ENCODE assay signal across 28 cellular contexts in the genomic region with DNA sequence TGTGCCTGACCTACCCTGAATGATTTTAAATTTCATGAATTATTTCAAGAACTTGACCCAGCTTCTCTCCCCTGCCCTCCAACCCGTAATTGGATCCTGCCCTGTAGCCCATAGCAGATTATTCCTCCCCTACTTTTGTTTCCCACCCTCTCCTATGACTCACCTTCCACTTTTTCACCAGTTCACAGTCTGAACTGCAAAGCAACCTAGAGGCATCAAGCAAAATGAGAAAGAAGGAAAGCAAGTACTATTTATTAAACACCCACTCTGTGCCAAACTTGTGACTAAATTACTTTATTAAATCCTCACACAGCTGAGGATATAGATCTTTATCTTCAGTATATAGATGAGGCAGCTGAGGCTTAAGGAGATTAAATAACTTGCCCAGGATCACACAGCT. TPM values are rescaled to one million over a fixed set of nuclear protein-coding genes. Genes with fewer than 3 reads are reported as not detected.
DNase-seq lines count a peak whose midpoint lies in the region; ATAC-seq, FAIRE-seq and TF ChIP-seq lines count a peak whose summit lies in the region.
"Had no signal": no experiment of that assay in that cellular context is flagged by ENCODE, and none has a peak within 500 bp of the region (broad histone marks: within the 10 kb centered on the region; RNA-seq: fewer than 3 reads in every experiment).

No MANE protein-coding gene starts in this region.

- H4K20me1 ChIP-seq in neural progenitor cell (ENCODE audit: low read depth) = peaks cover 4% of the 10 kb centered on the region
- H4K20me1 ChIP-seq: BLaER1 had no signal

- H3K27ac Mint-ChIP-seq in activated T-helper 17 cell treated with anti-CD3 and anti-CD28 coated beads, Interleukin-2, amount 50 U/mL, for 72 hours = peak overlapping the region; percentile 17
- H3K27ac Mint-ChIP-seq in neural progenitor cell = no peak overlapping the region
- H3K27ac Mint-ChIP-seq in CD4-positive, alpha-beta T cell = no peak overlapping the region
- H3K27ac Mint-ChIP-seq: activated CD4-positive, alpha-beta T cell treated with anti-CD3 and anti-CD28 coated beads, Interleukin-2, amount 10 ng/mL, durations not matched to agents 24 days and 14 days; activated naive CD8-positive, alpha-beta T cell; stimulated activated naive CD8-positive, alpha-beta T cell treated with anti-CD3 and anti-CD28 coated beads, Interleukin-15, Interleukin-2, amounts not matched to agents 100 ng/mL and 50 ng/mL, for 24 hours had no signal

- H3K4me2 ChIP-seq in neural progenitor cell = no peak overlapping the region
- H3K4me2 ChIP-seq: BLaER1, KMS-11 had no signal

- peak; percentile 46 for DNase-seq in Daoy (ENCODE audit: low read depth)
- DNase-seq in HTR-8/SVneo (ENCODE audit: insufficient read length, low spot score) = peak; percentile 48
- DNase-seq in iris pigment epithelial cell (ENCODE audit: low read depth) = peak; percentile 64
- no peak for DNase-seq in activated CD8-positive, alpha-beta memory T cell treated with anti-CD3 and anti-CD28 coated beads, Interleukin-2, amount 50 U/mL, for 4 hours
- DNase-seq in neural progenitor cell (ENCODE audit: low spot score) = no peak
- no peak for DNase-seq in CD4-positive, alpha-beta T cell
- DNase-seq: activated CD4-positive, alpha-beta T cell treated with anti-CD3 and anti-CD28 coated beads, Interleukin-2, amount 10 ng/mL, durations not matched to agents 24 days and 14 days; Caco-2; effector memory CD4-positive, alpha-beta T cell; esophagus squamous epithelium; gastrocnemius medialis; hippocampal formation; left ventricle myocardium inferior; MV-4-11; NCI-H146; NCI-H524; right lobe of liver; thyroid gland had no signal

- CTCF ChIA-PET in CD4-positive, alpha-beta T cell (lab: Charles Lee) = no interaction called here

- no peak for TF ChIP-seq CTCF in neural progenitor cell (IDR thresholded peaks at IDR 0.05)
- TF ChIP-seq CTCF in CD4-positive, alpha-beta T cell (IDR thresholded peaks at IDR 0.05) = no peak

- POLR2A ChIA-PET in CD4-positive, alpha-beta T cell (lab: Charles Lee) = no interaction called here

- no peak overlapping the region for H2AFZ ChIP-seq in neural progenitor cell (replicated peaks)
- H2AFZ ChIP-seq: parathyroid adenoma had no signal

- peaks cover 8% of the 10 kb centered on the region for H3F3A ChIP-seq in neural progenitor cell (ENCODE audit: low read depth)

- H3K79me2 ChIP-seq in neural progenitor cell (ENCODE audit: low read depth) = no peaks in the 10 kb centered on the region
- H3K79me2 ChIP-seq: parathyroid adenoma had no signal

- no peak overlapping the region for H3K9ac ChIP-seq in neural progenitor cell
- H3K9ac ChIP-seq: BLaER1, KMS-11, parathyroid adenoma had no signal

- H3K36me3 ChIP-seq in neural progenitor cell = peaks cover 3% of the 10 kb centered on the region
- H3K36me3 ChIP-seq: gastrocnemius medialis had no signal

- H3K4me1 ChIP-seq in neural progenitor cell = peaks cover 26% of the 10 kb centered on the region
- H3K4me1 ChIP-seq: BLaER1, parathyroid adenoma, right lobe of liver, thyroid gland had no signal

- H3K27me3 ChIP-seq in neural progenitor cell = no peaks in the 10 kb centered on the region
- H3K27me3 ChIP-seq in CD4-positive, alpha-beta T cell (ENCODE audit: control insufficient read depth, insufficient read depth, low read length) = no peaks in the 10 kb centered on the region
- H3K27me3 ChIP-seq: ascending aorta, BLaER1, esophagus squamous epithelium, gastrocnemius medialis, right lobe of liver, thyroid gland had no signal

- no peaks in the 10 kb centered on the region for H3K9me3 Mint-ChIP-seq in activated T-helper 17 cell treated with anti-CD3 and anti-CD28 coated beads, Interleukin-2, amount 50 U/mL, for 72 hours
- no peaks in the 10 kb centered on the region for H3K9me3 Mint-ChIP-seq in neural progenitor cell
- H3K9me3 Mint-ChIP-seq in CD4-positive, alpha-beta T cell = no peaks in the 10 kb centered on the region
- H3K9me3 Mint-ChIP-seq: activated CD4-positive, alpha-beta T cell treated with anti-CD3 and anti-CD28 coated beads, Interleukin-2, amount 10 ng/mL, durations not matched to agents 24 days and 14 days; natural killer cell treated with Interleukin-12 subunit alpha and Interleukin-12 subunit beta and Interleukin-15 and Interleukin-18, amount 100 ng/mL, for 72 hours; stimulated activated naive CD8-positive, alpha-beta T cell treated with anti-CD3 and anti-CD28 coated beads, Interleukin-15, Interleukin-2, amounts not matched to agents 100 ng/mL and 50 ng/mL, for 24 hours had no signal

- no peak overlapping the region for H3K27ac ChIP-seq in neural progenitor cell
- H3K27ac ChIP-seq in CD4-positive, alpha-beta T cell (ENCODE audit: low read depth, low read length) = no peak overlapping the region
- H3K27ac ChIP-seq: ascending aorta, BLaER1, esophagus squamous epithelium, gastrocnemius medialis, KMS-11, left ventricle myocardium inferior, parathyroid adenoma, right lobe of liver, thyroid gland had no signal

- FAIRE-seq in HTR-8/SVneo (lab: Jason Lieb, UNC) = peak; percentile 20
- FAIRE-seq: RCC 7860 had no signal

- H3K4me1 Mint-ChIP-seq in activated T-helper 17 cell treated with anti-CD3 and anti-CD28 coated beads, Interleukin-2, amount 50 U/mL, for 72 hours = no peaks in the 10 kb centered on the region
- H3K4me1 Mint-ChIP-seq in neural progenitor cell = peaks cover 44% of the 10 kb centered on the region
- no peaks in the 10 kb centered on the region for H3K4me1 Mint-ChIP-seq in CD4-positive, alpha-beta T cell (ENCODE audit: low read depth)

- no peak overlapping the region for H3K4me3 ChIP-seq in neural progenitor cell
- H3K4me3 ChIP-seq: ascending aorta, BLaER1, esophagus squamous epithelium, gastrocnemius medialis, left ventricle myocardium inferior, right lobe of liver, thyroid gland had no signal

- H3K36me3 Mint-ChIP-seq in activated T-helper 17 cell treated with anti-CD3 and anti-CD28 coated beads, Interleukin-2, amount 50 U/mL, for 72 hours (ENCODE audit: low read depth) = peaks cover 55% of the 10 kb centered on the region
- H3K36me3 Mint-ChIP-seq in neural progenitor cell = peaks cover 72% of the 10 kb centered on the region
- peaks cover 30% of the 10 kb centered on the region for H3K36me3 Mint-ChIP-seq in CD4-positive, alpha-beta T cell (ENCODE audit: low read depth)

- no peaks in the 10 kb centered on the region for H3K27me3 Mint-ChIP-seq in activated T-helper 17 cell treated with anti-CD3 and anti-CD28 coated beads, Interleukin-2, amount 50 U/mL, for 72 hours
- H3K27me3 Mint-ChIP-seq in neural progenitor cell (ENCODE audit: insufficient read depth, low read depth) = peaks cover 8% of the 10 kb centered on the region
- no peaks in the 10 kb centered on the region for H3K27me3 Mint-ChIP-seq in CD4-positive, alpha-beta T cell
- H3K27me3 Mint-ChIP-seq: activated CD4-positive, alpha-beta T cell treated with anti-CD3 and anti-CD28 coated beads, Interleukin-2, amount 10 ng/mL, durations not matched to agents 24 days and 14 days; activated naive CD8-positive, alpha-beta T cell; natural killer cell treated with Interleukin-12 subunit alpha and Interleukin-12 subunit beta and Interleukin-15 and Interleukin-18, amount 100 ng/mL, for 72 hours; stimulated activated naive CD8-positive, alpha-beta T cell treated with anti-CD3 and anti-CD28 coated beads, Interleukin-15, Interleukin-2, amounts not matched to agents 100 ng/mL and 50 ng/mL, for 24 hours had no signal

- intact Hi-C loops in CD4-positive, alpha-beta T cell (cut with DNase I, micrococcal nuclease) = no loop called here

- no peaks in the 10 kb centered on the region for H3K9me3 ChIP-seq in neural progenitor cell (ENCODE audit: low read depth)
- no peaks in the 10 kb centered on the region for H3K9me3 ChIP-seq in CD4-positive, alpha-beta T cell (ENCODE audit: control insufficient read depth, low read length)
- H3K9me3 ChIP-seq: ascending aorta, BLaER1, Caco-2, esophagus squamous epithelium, gastrocnemius medialis, left ventricle myocardium inferior, right lobe of liver, thyroid gland had no signal

- no peak for ATAC-seq in activated T-helper 17 cell treated with anti-CD3 and anti-CD28 coated beads, Interleukin-2, amount 50 U/mL, for 72 hours (replicated peaks)
- no peak for ATAC-seq in HG03108 (IDR thresholded peaks at IDR 0.05; ENCODE audit: unreplicated experiment)
- no peak for ATAC-seq in CD4-positive, alpha-beta T cell (ENCODE audit: poor library complexity)
- ATAC-seq: gastrocnemius medialis; natural killer cell treated with Interleukin-12 subunit alpha and Interleukin-12 subunit beta and Interleukin-15 and Interleukin-18, amount 100 ng/mL, for 72 hours; right lobe of liver had no signal

- H3K4me3 Mint-ChIP-seq in activated T-helper 17 cell treated with anti-CD3 and anti-CD28 coated beads, Interleukin-2, amount 50 U/mL, for 72 hours = no peak overlapping the region
- no peak overlapping the region for H3K4me3 Mint-ChIP-seq in neural progenitor cell
- H3K4me3 Mint-ChIP-seq in CD4-positive, alpha-beta T cell = no peak overlapping the region
- H3K4me3 Mint-ChIP-seq: activated CD4-positive, alpha-beta T cell treated with anti-CD3 and anti-CD28 coated beads, Interleukin-2, amount 10 ng/mL, durations not matched to agents 24 days and 14 days; activated naive CD8-positive, alpha-beta T cell; natural killer cell treated with Interleukin-12 subunit alpha and Interleukin-12 subunit beta and Interleukin-15 and Interleukin-18, amount 100 ng/mL, for 72 hours; stimulated activated naive CD8-positive, alpha-beta T cell treated with anti-CD3 and anti-CD28 coated beads, Interleukin-15, Interleukin-2, amounts not matched to agents 100 ng/mL and 50 ng/mL, for 24 hours had no signal

RNA-seq across cellular contexts. Expression of a gene that starts 20.7 kb away (rescaled TPM):
- total RNA-seq in Daoy (2014; rRNA removed; shearing (Covaris generic)) = 12.2 and 14.7 TPM in 2 replicates
- 10 to 100 TPM; 21.7 to 26.6 TPM for total RNA-seq in activated T-helper 17 cell treated with anti-CD3 and anti-CD28 coated beads, Interleukin-2, amount 50 U/mL, for 72 hours
- 0.26 and 2.7 TPM in 2 replicates for total RNA-seq in neural progenitor cell (ENCODE audit: low replicate concordance)
- 10 to 100 TPM; 27.9 to 29.8 TPM for total RNA-seq in CD4-positive, alpha-beta T cell

RNA-seq across cellular contexts. Expression of a gene that starts 57.8 kb away (rescaled TPM):
- total RNA-seq in Daoy (2014; rRNA removed; shearing (Covaris generic)) = 0.69 and 1.5 TPM in 2 replicates
- 100 to 1,000 TPM; 162 to 227 TPM for total RNA-seq in activated T-helper 17 cell treated with anti-CD3 and anti-CD28 coated beads, Interleukin-2, amount 50 U/mL, for 72 hours
- total RNA-seq in neural progenitor cell (ENCODE audit: low replicate concordance) = 0.19 and 0.43 TPM in 2 replicates
- total RNA-seq in CD4-positive, alpha-beta T cell = 100 to 1,000 TPM; 153 to 156 TPM

Comparison
In these comparisons a context has a peak if more than half of its experiments do, and no peak if none do; other contexts are left out.
1. DNase-seq: peak in Daoy (single experiment), HTR-8/SVneo (single experiment) and iris pigment epithelial cell (single experiment); none in activated CD8-positive, alpha-beta memory T cell treated with anti-CD3 and anti-CD28 coated beads, Interleukin-2, amount 50 U/mL, for 4 hours (single experiment), neural progenitor cell (single experiment) and CD4-positive, alpha-beta T cell (0 of 10).
2. RNA of a gene that starts 57.8 kb away (total RNA-seq): 162 to 227 TPM in activated T-helper 17 cell treated with anti-CD3 and anti-CD28 coated beads, Interleukin-2, amount 50 U/mL, for 72 hours and 153 to 156 TPM in CD4-positive, alpha-beta T cell; 0.69 to 1.5 TPM in Daoy and 0.19 to 0.43 TPM in neural progenitor cell; every median in the first group is over 10 times any median in the second.